ENCODE assay signal across 1 cellular context in the genomic region with DNA sequence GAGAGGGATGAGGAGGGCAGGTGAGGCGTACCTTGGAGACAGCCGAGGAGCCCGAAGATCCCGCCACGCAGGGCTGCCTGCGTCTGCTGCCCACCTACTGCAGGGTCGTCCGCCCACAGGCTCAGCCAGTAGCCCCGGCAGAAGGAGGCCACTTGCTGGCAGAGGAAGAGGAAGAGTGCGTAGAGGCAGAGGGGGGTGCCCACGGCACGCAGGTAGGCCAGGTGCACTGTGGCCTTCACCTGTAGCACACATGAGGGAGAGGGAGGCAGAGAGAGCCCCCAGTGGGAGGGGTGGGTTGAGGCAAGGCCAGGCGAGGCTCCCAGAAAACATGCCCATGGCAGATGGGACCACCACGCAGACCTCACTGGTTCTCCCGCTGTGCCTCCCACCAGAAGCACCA.
TF ChIP-seq lines count a peak whose summit lies in the region.

No MANE protein-coding gene starts in this region.

TF ChIP-seq in HepG2, 621 proteins besides CTCF, POLR2A, EP300 and RAD21:
- TF ChIP-seq THAP7 (CRISPR knock-in tag; IDR thresholded peaks at IDR 0.05) (no peak), ZNF841 (CRISPR knock-in tag; IDR thresholded peaks at IDR 0.05; ENCODE audit: borderline replicate concordance) (no peak), MTA1 (CRISPR knock-in tag; IDR thresholded peaks at IDR 0.05; ENCODE audit: borderline replicate concordance) (peak; percentile 48; the same call in 1 of the 2 replicates), ZNF354B (CRISPR knock-in tag; IDR thresholded peaks at IDR 0.05) (no peak), AGO2 (optimal IDR thresholded peaks at IDR 0.05; ENCODE audit: low read depth, low read length) (peak; percentile 72), RBM22 (optimal IDR thresholded peaks at IDR 0.05; ENCODE audit: low read length) (peak; percentile 11), ZNF709 (CRISPR knock-in tag; IDR thresholded peaks at IDR 0.05) (no peak), MAFG (CRISPR knock-in tag; IDR thresholded peaks at IDR 0.05) (no peak), ZNF180 (CRISPR knock-in tag; IDR thresholded peaks at IDR 0.05; ENCODE audit: borderline replicate concordance, low read depth) (no peak), MXI1 (IDR thresholded peaks at IDR 0.05; ENCODE audit: borderline replicate concordance, low read depth, low read length) (no peak), RXRA (CRISPR knock-in tag; IDR thresholded peaks at IDR 0.05) (0 out of 2 replicates have a peak, but pooled peaks have one; percentile 14), ZFP41 (CRISPR knock-in tag; IDR thresholded peaks at IDR 0.05; ENCODE audit: borderline replicate concordance) (no peak), RBFOX2 (IDR thresholded peaks at IDR 0.05; ENCODE audit: low read depth, low read length) (0 out of 2 replicates have a peak, but pooled peaks have one; percentile 28)
- TF ChIP-seq, protein P1, sequence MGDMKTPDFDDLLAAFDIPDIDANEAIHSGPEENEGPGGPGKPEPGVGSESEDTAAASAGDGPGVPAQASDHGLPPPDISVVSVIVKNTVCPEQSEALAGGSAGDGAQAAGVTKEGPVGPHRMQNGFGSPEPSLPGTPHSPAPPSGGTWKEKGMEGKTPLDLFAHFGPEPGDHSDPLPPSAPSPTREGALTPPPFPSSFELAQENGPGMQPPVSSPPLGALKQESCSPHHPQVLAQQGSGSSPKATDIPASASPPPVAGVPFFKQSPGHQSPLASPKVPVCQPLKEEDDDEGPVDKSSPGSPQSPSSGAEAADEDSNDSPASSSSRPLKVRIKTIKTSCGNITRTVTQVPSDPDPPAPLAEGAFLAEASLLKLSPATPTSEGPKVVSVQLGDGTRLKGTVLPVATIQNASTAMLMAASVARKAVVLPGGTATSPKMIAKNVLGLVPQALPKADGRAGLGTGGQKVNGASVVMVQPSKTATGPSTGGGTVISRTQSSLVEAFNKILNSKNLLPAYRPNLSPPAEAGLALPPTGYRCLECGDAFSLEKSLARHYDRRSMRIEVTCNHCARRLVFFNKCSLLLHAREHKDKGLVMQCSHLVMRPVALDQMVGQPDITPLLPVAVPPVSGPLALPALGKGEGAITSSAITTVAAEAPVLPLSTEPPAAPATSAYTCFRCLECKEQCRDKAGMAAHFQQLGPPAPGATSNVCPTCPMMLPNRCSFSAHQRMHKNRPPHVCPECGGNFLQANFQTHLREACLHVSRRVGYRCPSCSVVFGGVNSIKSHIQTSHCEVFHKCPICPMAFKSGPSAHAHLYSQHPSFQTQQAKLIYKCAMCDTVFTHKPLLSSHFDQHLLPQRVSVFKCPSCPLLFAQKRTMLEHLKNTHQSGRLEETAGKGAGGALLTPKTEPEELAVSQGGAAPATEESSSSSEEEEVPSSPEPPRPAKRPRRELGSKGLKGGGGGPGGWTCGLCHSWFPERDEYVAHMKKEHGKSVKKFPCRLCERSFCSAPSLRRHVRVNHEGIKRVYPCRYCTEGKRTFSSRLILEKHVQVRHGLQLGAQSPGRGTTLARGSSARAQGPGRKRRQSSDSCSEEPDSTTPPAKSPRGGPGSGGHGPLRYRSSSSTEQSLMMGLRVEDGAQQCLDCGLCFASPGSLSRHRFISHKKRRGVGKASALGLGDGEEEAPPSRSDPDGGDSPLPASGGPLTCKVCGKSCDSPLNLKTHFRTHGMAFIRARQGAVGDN (CRISPR knock-in tag; IDR thresholded peaks at IDR 0.05): no peak
